In the genomic region with DNA sequence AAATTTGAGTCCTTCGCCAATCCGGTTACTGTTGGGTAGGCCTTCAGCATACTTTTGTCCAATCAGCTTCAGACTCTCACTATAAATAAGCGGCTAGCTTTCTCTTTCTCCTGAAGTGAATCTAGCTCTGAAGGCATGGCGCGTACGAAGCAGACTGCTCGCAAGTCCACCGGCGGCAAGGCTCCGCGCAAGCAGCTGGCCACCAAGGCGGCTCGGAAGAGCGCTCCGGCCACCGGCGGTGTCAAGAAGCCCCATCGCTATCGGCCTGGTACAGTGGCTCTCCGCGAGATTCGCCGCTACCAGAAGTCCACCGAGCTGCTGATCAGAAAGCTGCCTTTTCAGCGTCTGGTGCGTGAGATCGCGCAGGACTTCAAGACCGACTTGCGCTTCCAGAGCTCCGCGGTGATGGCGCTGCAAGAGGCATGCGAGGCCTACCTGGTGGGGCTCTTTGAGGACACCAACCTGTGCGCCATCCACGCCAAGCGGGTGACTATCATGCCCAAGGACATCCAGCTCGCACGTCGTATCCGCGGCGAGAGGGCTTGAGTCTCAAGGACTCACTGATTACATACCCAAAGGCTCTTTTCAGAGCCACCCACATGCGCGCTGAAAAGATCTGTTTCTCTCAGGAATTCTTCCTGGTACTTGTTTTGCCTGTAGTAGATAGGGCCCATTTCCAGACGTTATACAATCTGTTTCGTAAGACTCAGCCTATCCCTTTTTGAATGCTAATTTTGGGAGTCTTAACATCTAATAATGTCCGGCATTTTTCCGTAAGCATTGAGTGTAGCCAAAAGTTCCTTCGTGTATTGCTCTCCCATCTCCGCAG, we compare ENCODE assay signal across 8 cellular contexts.
DNase-seq lines count a peak whose midpoint lies in the region; ATAC-seq and TF ChIP-seq lines count a peak whose summit lies in the region.

No MANE protein-coding gene starts in this region.

- CTCF ChIA-PET in AG04449 (lab: Yijun Ruan, JAX), result interaction anchor here (0.8 to 7.2 kb wide), 7 partner anchors 9 to 622 kb away, joined by 3 to 96 read pairs (median 5); a partner anchor contains a TSS

- H3K27me3 Mint-ChIP-seq in chondrocyte (ENCODE audit: low read depth), result no peaks in the 10 kb centered on the region

- ATAC-seq in GM18861 (IDR thresholded peaks at IDR 0.05; ENCODE audit: unreplicated experiment) (peak; percentile 28), HG03139 (IDR thresholded peaks at IDR 0.05; ENCODE audit: unreplicated experiment) (peak; percentile 23)

- H3K9me3 Mint-ChIP-seq in chondrocyte (ENCODE audit: low read depth), result peaks cover 2% of the 10 kb centered on the region

- no peaks in the 10 kb centered on the region for H3K36me3 ChIP-seq in kidney epithelial cell (ENCODE audit: control insufficient read depth, insufficient read depth, low read length)

- peak overlapping the region; percentile 97 for H3K27ac Mint-ChIP-seq in chondrocyte (ENCODE audit: unreplicated experiment)

- H3K4me3 ChIP-seq in AG04449 (ENCODE audit: low read depth, low read length), result peak overlapping the region; percentile 85
- H3K4me3 ChIP-seq in kidney epithelial cell (ENCODE audit: low read depth, low read length), result peak overlapping the region; percentile 66

- peak; percentile 91 for DNase-seq in AG04449 (ENCODE audit: low read depth, low spot score)
- peak; percentile 94 for DNase-seq in NCI-H2227 treated with DMSO at 0.1 percent for 48 hours (lab: John Stamatoyannopoulos, UW)
- peak; percentile 39 to 67 (median 56) for DNase-seq in activated CD4-positive, CD25-positive, alpha-beta regulatory T cell (lab: John Stamatoyannopoulos, UW)
- no peak for DNase-seq in chondrocyte (ENCODE audit: low spot score)
- DNase-seq in kidney epithelial cell (ENCODE audit: low read depth), result peak; percentile 93
- peak; percentile 54 to 56 for DNase-seq in stimulated activated CD4-positive, alpha-beta T cell treated with anti-CD3 and anti-CD28 coated beads, Interleukin-15, amount 100 ng/mL, for 48 hours (ENCODE audit: low read depth in 2 of 2)

- H3K36me3 Mint-ChIP-seq in chondrocyte (ENCODE audit: low read depth), result no peaks in the 10 kb centered on the region

- H3K27me3 ChIP-seq in kidney epithelial cell (ENCODE audit: control insufficient read depth, insufficient read depth, low read length), result no peaks in the 10 kb centered on the region

- peak; percentile 29 for TF ChIP-seq CTCF in AG04449 (IDR thresholded peaks at IDR 0.05; ENCODE audit: insufficient read depth, low read length, missing control alignments)
- peak; percentile 64 for TF ChIP-seq CTCF in chondrocyte (IDR thresholded peaks at IDR 0.05)
- TF ChIP-seq CTCF in kidney epithelial cell (IDR thresholded peaks at IDR 0.05; ENCODE audit: insufficient read depth, low read length, poor library complexity, severe bottlenecking), result no peak

- H3K4me3 Mint-ChIP-seq in chondrocyte (ENCODE audit: unreplicated experiment), result peak overlapping the region; percentile 89

- POLR2A ChIA-PET in AG04449 (lab: Yijun Ruan, JAX), result interaction anchor here (0.6 to 7.4 kb wide), 23 partner anchors 9 to 1789 kb away, joined by 3 to 107 read pairs (median 5); a partner anchor contains a TSS

- peaks cover 47% of the 10 kb centered on the region for H3K4me1 Mint-ChIP-seq in chondrocyte (ENCODE audit: low read depth)
